In the genomic region with DNA sequence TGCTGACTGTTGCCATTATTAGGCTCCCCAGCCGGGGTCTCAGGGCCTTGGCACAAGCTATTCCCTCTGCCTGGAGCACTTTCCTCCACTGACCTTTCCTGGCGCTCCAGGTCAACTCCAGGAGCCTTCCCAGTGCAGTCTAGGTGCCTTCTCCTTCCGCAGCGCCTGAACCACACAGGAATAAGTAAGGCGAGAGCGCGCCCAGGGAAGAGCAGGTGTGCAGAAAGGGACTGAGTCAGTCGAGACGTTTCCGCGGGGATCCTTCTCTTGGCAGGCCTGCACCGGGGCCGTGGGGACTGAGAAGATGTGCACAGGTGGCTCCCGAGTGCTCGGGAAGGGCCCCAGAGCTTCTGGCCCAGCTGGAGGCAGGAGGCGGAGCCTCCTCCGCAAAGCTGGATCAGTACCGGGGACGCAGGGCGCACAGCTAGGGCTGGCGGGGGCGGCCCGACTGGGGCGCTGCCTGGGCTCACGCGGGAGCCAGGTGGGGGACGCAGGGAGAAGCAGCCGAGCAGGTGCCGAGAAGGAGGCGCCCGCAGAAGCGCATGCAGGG, we compare ENCODE assay signal across 8 cellular contexts. TPM values are rescaled to one million over a fixed set of nuclear protein-coding genes. Genes with fewer than 3 reads are reported as not detected.
A peak's percentile ranks its signal among the peaks of the same experiment; 100 is the strongest.
DNase-seq lines count a peak whose midpoint lies in the region; ATAC-seq lines count a peak whose summit lies in the region.

No MANE protein-coding gene starts in this region.

- H3K27me3 ChIP-seq in Karpas-422 (ENCODE audit: low read length) = no peaks in the 10 kb centered on the region

- no peak overlapping the region for H2AFZ ChIP-seq in Karpas-422 (ENCODE audit: low read length)

- H3K9ac ChIP-seq in Karpas-422 (ENCODE audit: low read length) = no peak overlapping the region

- H3K36me3 ChIP-seq in Karpas-422 (ENCODE audit: insufficient read depth, low read length) = no peaks in the 10 kb centered on the region

- DNase-seq in activated CD8-positive, alpha-beta memory T cell treated with anti-CD3 and anti-CD28 coated beads for 24 hours = peak; percentile 74
- no peak for DNase-seq in activated CD8-positive, alpha-beta memory T cell treated with anti-CD3 and anti-CD28 coated beads, Interleukin-2, amount 50 U/mL, for 48 hours
- DNase-seq in NCI-H1105 treated with DMSO at 0.1 percent for 48 hours (lab: John Stamatoyannopoulos, UW) = peak; percentile 56
- peak; percentile 26 for DNase-seq in activated naive CD4-positive, alpha-beta T cell treated with Interleukin-2 at 50 U/mL for 16 hours
- no peak for DNase-seq in Karpas-422

- no peaks in the 10 kb centered on the region for H4K20me1 ChIP-seq in Karpas-422 (ENCODE audit: insufficient read depth, low read depth, low read length)

- H3K4me3 Mint-ChIP-seq in stimulated activated memory B cell treated with anti-CD40 and anti-IgM and Interleukin-4, amounts not matched to agents 10 μg/mL and 1 μg/mL and 100 μg/mL, for 72 hours = peak overlapping the region; percentile 68

- H3K9me2 ChIP-seq in Karpas-422 (replicated peaks; ENCODE audit: insufficient read depth, low read length) = no peaks in the 10 kb centered on the region

- peak; percentile 37 for ATAC-seq in stimulated activated memory B cell treated with anti-CD40 and anti-IgM and Interleukin-4, amounts not matched to agents 10 μg/mL and 1 μg/mL and 100 μg/mL, for 72 hours
- ATAC-seq in GM19397 (IDR thresholded peaks at IDR 0.05; ENCODE audit: unreplicated experiment) = no peak

- H3K9me3 ChIP-seq in iPS-18c (ENCODE audit: control insufficient read depth, insufficient read depth, low read length) (no peaks in the 10 kb centered on the region), Karpas-422 (ENCODE audit: low read length) (no peaks in the 10 kb centered on the region)

- H3K79me2 ChIP-seq in Karpas-422 (ENCODE audit: low read length) = no peaks in the 10 kb centered on the region

- H3K4me1 ChIP-seq in Karpas-422 (ENCODE audit: low read length) = no peaks in the 10 kb centered on the region

- no peak overlapping the region for H3K27ac ChIP-seq in Karpas-422 (ENCODE audit: low read length)

- no peaks in the 10 kb centered on the region for H3K9me3 Mint-ChIP-seq in stimulated activated memory B cell treated with anti-CD40 and anti-IgM and Interleukin-4, amounts not matched to agents 10 μg/mL and 1 μg/mL and 100 μg/mL, for 72 hours

- no peak overlapping the region for H3K4me2 ChIP-seq in Karpas-422 (ENCODE audit: low read depth, low read length, poor library complexity, severe bottlenecking)

- peak overlapping the region; percentile 66 for H3K4me3 ChIP-seq in iPS-18c (ENCODE audit: insufficient read depth, low read depth, low read length)
- H3K4me3 ChIP-seq in Karpas-422 (ENCODE audit: low read length) = no peak overlapping the region

- H3K27me3 Mint-ChIP-seq in stimulated activated memory B cell treated with anti-CD40 and anti-IgM and Interleukin-4, amounts not matched to agents 10 μg/mL and 1 μg/mL and 100 μg/mL, for 72 hours = peaks cover 26% of the 10 kb centered on the region

- H3K27ac Mint-ChIP-seq in stimulated activated memory B cell treated with anti-CD40 and anti-IgM and Interleukin-4, amounts not matched to agents 10 μg/mL and 1 μg/mL and 100 μg/mL, for 72 hours = peak overlapping the region; percentile 13

- peaks cover 2% of the 10 kb centered on the region for H3K36me3 Mint-ChIP-seq in stimulated activated memory B cell treated with anti-CD40 and anti-IgM and Interleukin-4, amounts not matched to agents 10 μg/mL and 1 μg/mL and 100 μg/mL, for 72 hours

- H3K4me1 Mint-ChIP-seq in stimulated activated memory B cell treated with anti-CD40 and anti-IgM and Interleukin-4, amounts not matched to agents 10 μg/mL and 1 μg/mL and 100 μg/mL, for 72 hours = peaks cover 24% of the 10 kb centered on the region

RNA-seq across cellular contexts. Expression of gene BMP8A, which starts 0.8 kb away (rescaled TPM):
- not detected in 2 replicates for total RNA-seq in Karpas-422 (2014; rRNA removed; shearing (Covaris generic); ENCODE audit: low replicate concordance)

Comparison
In these comparisons a context has a peak if more than half of its experiments do, and no peak if none do; other contexts are left out.
1. DNase-seq: peak in activated CD8-positive, alpha-beta memory T cell treated with anti-CD3 and anti-CD28 coated beads for 24 hours (single experiment), NCI-H1105 treated with DMSO at 0.1 percent for 48 hours (single experiment) and activated naive CD4-positive, alpha-beta T cell treated with Interleukin-2 at 50 U/mL for 16 hours (single experiment); none in activated CD8-positive, alpha-beta memory T cell treated with anti-CD3 and anti-CD28 coated beads, Interleukin-2, amount 50 U/mL, for 48 hours (single experiment) and Karpas-422 (single experiment).